ENCODE assay signal across 26 cellular contexts in the genomic region with DNA sequence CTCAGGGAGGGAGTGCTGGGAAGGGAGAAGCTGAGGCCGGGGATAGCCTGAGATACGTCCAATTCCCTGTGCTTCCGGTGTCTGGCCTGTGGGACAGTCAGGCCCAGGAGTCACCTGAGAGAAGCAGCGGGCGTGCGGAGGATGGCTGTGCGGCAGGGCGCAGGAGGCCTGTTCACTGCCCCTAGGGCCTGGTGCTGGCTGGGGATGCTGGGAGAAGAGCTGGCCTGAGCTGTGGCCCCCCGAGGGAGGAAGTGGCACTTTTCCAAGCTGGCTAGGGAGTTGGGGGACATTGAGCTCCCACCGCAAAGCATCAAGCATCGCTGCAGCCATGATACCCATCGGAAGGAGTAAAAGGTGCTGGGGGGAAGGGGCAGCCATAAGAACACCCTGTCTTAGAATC.
DNase-seq lines count a peak whose midpoint lies in the region; ATAC-seq, FAIRE-seq and TF ChIP-seq lines count a peak whose summit lies in the region.
"Had no signal": no experiment of that assay in that cellular context is flagged by ENCODE, and none has a peak within 500 bp of the region (broad histone marks: within the 10 kb centered on the region; RNA-seq: fewer than 3 reads in every experiment).

No MANE protein-coding gene starts in this region.

- H3K9me2 ChIP-seq in Karpas-422 (replicated peaks; ENCODE audit: insufficient read depth, low read length) (no peaks in the 10 kb centered on the region), OCI-LY7 (ENCODE audit: insufficient read depth, low read length) (no peaks in the 10 kb centered on the region)

- DNase-seq in Karpas-422: no peak
- DNase-seq in K562 (ENCODE audit: extremely low read depth in 1 of 4, low spot score in 3 of 4): no peak
- no peak for DNase-seq in neuronal stem cell (ENCODE audit: low spot score)
- no peak for DNase-seq in NCI-H524 treated with DMSO at 0.1 percent for 48 hours (lab: John Stamatoyannopoulos, UW)
- DNase-seq in OCI-LY7 (ENCODE audit: low spot score): no peak
- DNase-seq in GM12892 (ENCODE audit: insufficient read length): no peak
- no peak for DNase-seq in NCI-H2227 treated with DMSO at 0.1 percent for 48 hours (lab: John Stamatoyannopoulos, UW)
- DNase-seq: 8988T; ACHN; BE2C; C1 segment of cervical spinal cord; Caco-2; Calu3; CD4-positive, alpha-beta memory T cell; CD4-positive, CD25-positive, alpha-beta regulatory T cell; CD8-positive, alpha-beta memory T cell; DMS79 treated with DMSO at 0.1 percent for 48 hours; EL; GDM1 had no signal

- H2AFZ ChIP-seq in Karpas-422 (ENCODE audit: low read length): no peak overlapping the region
- peak overlapping the region; percentile 56; the same call in 1 of the 2 replicates for H2AFZ ChIP-seq in K562 (ENCODE audit: low read depth, low read length)
- no peak overlapping the region for H2AFZ ChIP-seq in neuronal stem cell (ENCODE audit: low read length)
- no peak overlapping the region for H2AFZ ChIP-seq in OCI-LY7 (ENCODE audit: low read length)

- no peak overlapping the region for H2BK15ac ChIP-seq in neuronal stem cell (ENCODE audit: low read length)

- TF ChIP-seq CTCF in K562 (IDR thresholded peaks at IDR 0.05 in 2 of 3, conservative IDR thresholded peaks at IDR 0.05 in 1 of 3; ENCODE audit: insufficient read depth in 2 of 3, low read depth in 1 of 3, low read length in 3 of 3) (no peak), OCI-LY7 (conservative IDR thresholded peaks at IDR 0.05; ENCODE audit: low read length) (no peak)

- intact Hi-C loops in K562 (cut with micrococcal nuclease) (no loop called here), OCI-LY7 (cut with micrococcal nuclease; ENCODE audit: unreplicated experiment) (no loop called here)

- H3K27ac ChIP-seq in Karpas-422 (ENCODE audit: low read length) (no peak overlapping the region), K562 (ENCODE audit: extremely low read depth, low read depth, low read length) (no peak overlapping the region), neuronal stem cell (replicated peaks; ENCODE audit: low read length) (no peak overlapping the region), OCI-LY7 (ENCODE audit: low read depth, low read length, poor library complexity, severe bottlenecking) (no peak overlapping the region)
- H3K27ac ChIP-seq: BLaER1 had no signal

- POLR2A ChIA-PET in K562 (lab: Yijun Ruan, JAX): interaction anchor here (0.6 kb wide), 1 partner anchor 833 kb away, joined by 3 read pairs; no protein-coding TSS in a partner anchor
- POLR2A ChIA-PET in OCI-LY7 (lab: Charles Lee): interaction anchor here (0.8 kb wide), 1 partner anchor 33 kb away, joined by 3 read pairs; no protein-coding TSS in a partner anchor

- H3K27me3 Mint-ChIP-seq in stimulated activated memory B cell treated with anti-CD40 and anti-IgM and Interleukin-4, amounts not matched to agents 10 μg/mL and 1 μg/mL and 100 μg/mL, for 72 hours: no peaks in the 10 kb centered on the region
- H3K27me3 Mint-ChIP-seq: CD4-positive, alpha-beta memory T cell; CD4-positive, CD25-positive, alpha-beta regulatory T cell had no signal

- peak overlapping the region; percentile 36 for H3K27ac Mint-ChIP-seq in stimulated activated memory B cell treated with anti-CD40 and anti-IgM and Interleukin-4, amounts not matched to agents 10 μg/mL and 1 μg/mL and 100 μg/mL, for 72 hours
- H3K27ac Mint-ChIP-seq: CD14-positive monocyte; CD4-positive, alpha-beta memory T cell; CD4-positive, CD25-positive, alpha-beta regulatory T cell; CD8-positive, alpha-beta memory T cell had no signal

- 0 out of 2 replicates have a peak overlapping the region, but pooled peaks have one; percentile 1 for H3K9ac ChIP-seq in Karpas-422 (ENCODE audit: low read length)
- H3K9ac ChIP-seq in K562 (ENCODE audit: insufficient read depth in 1 of 2, low read depth in 2 of 2, low read length in 2 of 2): peak overlapping the region in 1 of 2 experiments; percentile 84; a peak in 1 of 4 replicates
- H3K9ac ChIP-seq in neuronal stem cell (ENCODE audit: low read depth, low read length, poor library complexity): no peak overlapping the region
- H3K9ac ChIP-seq: BLaER1 had no signal

- no TSS peak for BruUV-seq in K562 (replicated peaks; lab: Mats Ljungman, UMichigan)
- BruUV-seq in OCI-LY7 (replicated peaks; lab: Mats Ljungman, UMichigan): no TSS peak

- no peaks in the 10 kb centered on the region for H3K36me3 Mint-ChIP-seq in stimulated activated memory B cell treated with anti-CD40 and anti-IgM and Interleukin-4, amounts not matched to agents 10 μg/mL and 1 μg/mL and 100 μg/mL, for 72 hours
- H3K36me3 Mint-ChIP-seq: CD14-positive monocyte; CD4-positive, alpha-beta memory T cell; CD4-positive, CD25-positive, alpha-beta regulatory T cell; CD8-positive, alpha-beta memory T cell had no signal

- no peak overlapping the region for H2AK5ac ChIP-seq in neuronal stem cell (ENCODE audit: low read depth, low read length)

- TF ChIP-seq EP300 in K562 (IDR thresholded peaks at IDR 0.05; ENCODE audit: low read length): no peak

- no peaks in the 10 kb centered on the region for H3K79me2 ChIP-seq in Karpas-422 (ENCODE audit: low read length)
- H3K79me2 ChIP-seq in K562 (ENCODE audit: control insufficient read depth, insufficient read depth, low read length): no peaks in the 10 kb centered on the region
- H3K79me2 ChIP-seq in OCI-LY7 (ENCODE audit: insufficient read depth, low read depth, low read length): no peaks in the 10 kb centered on the region

- H4K91ac ChIP-seq in neuronal stem cell (ENCODE audit: low read depth, low read length, poor library complexity): no peak overlapping the region

- H3K9me3 ChIP-seq in Karpas-422 (ENCODE audit: low read length) (no peaks in the 10 kb centered on the region), K562 (replicated peaks; ENCODE audit: control insufficient read depth, insufficient read depth, low read depth, low read length) (no peaks in the 10 kb centered on the region), neuronal stem cell (replicated peaks in 1 of 2; ENCODE audit: control insufficient read depth in 2 of 2, insufficient read depth in 1 of 2, low read depth in 1 of 2, low read length in 2 of 2) (no peaks in the 10 kb centered on the region), OCI-LY7 (ENCODE audit: low read length) (no peaks in the 10 kb centered on the region)
- H3K9me3 ChIP-seq: BE2C, BLaER1, Caco-2 had no signal

- H3K4me1 Mint-ChIP-seq in stimulated activated memory B cell treated with anti-CD40 and anti-IgM and Interleukin-4, amounts not matched to agents 10 μg/mL and 1 μg/mL and 100 μg/mL, for 72 hours: peaks cover 6% of the 10 kb centered on the region
- H3K4me1 Mint-ChIP-seq: CD4-positive, alpha-beta memory T cell; CD8-positive, alpha-beta memory T cell had no signal

- FAIRE-seq in K562 (lab: Jason Lieb, UNC) (no peak), GM12892 (lab: Jason Lieb, UNC) (no peak)
- FAIRE-seq: A204.1, D721Med, GM12878, GM19239 had no signal

- no peak for TF ChIP-seq RAD21 in K562 (CRISPR knock-in tag; conservative IDR thresholded peaks at IDR 0.05 in 1 of 2, IDR thresholded peaks at IDR 0.05 in 1 of 2)

- H4K20me1 ChIP-seq in Karpas-422 (ENCODE audit: insufficient read depth, low read depth, low read length) (no peaks in the 10 kb centered on the region), K562 (replicated peaks; ENCODE audit: control insufficient read depth, insufficient read depth, low read length) (no peaks in the 10 kb centered on the region), OCI-LY7 (ENCODE audit: insufficient read depth, low read length) (no peaks in the 10 kb centered on the region)
- H4K20me1 ChIP-seq: BLaER1 had no signal

- no peaks in the 10 kb centered on the region for H3K79me1 ChIP-seq in neuronal stem cell (ENCODE audit: low read depth, low read length)

- H3K4ac ChIP-seq in neuronal stem cell (ENCODE audit: low read length): no peak overlapping the region

- no peak overlapping the region for H2BK120ac ChIP-seq in neuronal stem cell (ENCODE audit: low read depth, low read length)

- WGBS in K562 (ENCODE audit: insufficient coverage, low coverage, missing lambda C conversion rate): 64% methylated on average over 4 of the region's 12 CpGs
- WGBS in neuronal stem cell (ENCODE audit: extremely low coverage in 2 of 2, insufficient read length in 2 of 2, insufficient replicate concordance in 1 of 2), 2 donors: no CpG with 5 or more reads among the region's 12 CpGs

- peak overlapping the region; percentile 38 for H3K18ac ChIP-seq in neuronal stem cell (ENCODE audit: low read length)

- H2BK5ac ChIP-seq in neuronal stem cell (ENCODE audit: low read length): no peak overlapping the region

- no peak overlapping the region for H2BK12ac ChIP-seq in neuronal stem cell (ENCODE audit: low read length)

- H3K9me1 ChIP-seq in K562 (ENCODE audit: control insufficient read depth, insufficient read depth, low read length): no peaks in the 10 kb centered on the region

- ATAC-seq in K562: peak; percentile 36; the same call in 2 of the 3 replicates
- ATAC-seq in stimulated activated memory B cell treated with anti-CD40 and anti-IgM and Interleukin-4, amounts not matched to agents 10 μg/mL and 1 μg/mL and 100 μg/mL, for 72 hours: no peak
- ATAC-seq: GM12878 had no signal

- in situ Hi-C loops in K562 (cut with MboI): no loop called here

- H3K9me3 Mint-ChIP-seq in stimulated activated memory B cell treated with anti-CD40 and anti-IgM and Interleukin-4, amounts not matched to agents 10 μg/mL and 1 μg/mL and 100 μg/mL, for 72 hours: peaks cover 5% of the 10 kb centered on the region
- H3K9me3 Mint-ChIP-seq: CD4-positive, alpha-beta memory T cell; CD8-positive, alpha-beta memory T cell had no signal

- H3K36me3 ChIP-seq in Karpas-422 (ENCODE audit: insufficient read depth, low read length) (no peaks in the 10 kb centered on the region), K562 (ENCODE audit: control insufficient read depth, insufficient read depth, low read length) (no peaks in the 10 kb centered on the region), neuronal stem cell (replicated peaks in 1 of 2; ENCODE audit: control insufficient read depth in 2 of 2, insufficient read depth in 2 of 2, low read length in 2 of 2) (no peaks in the 10 kb centered on the region), OCI-LY7 (ENCODE audit: insufficient read depth, low read length) (no peaks in the 10 kb centered on the region)
- H3K36me3 ChIP-seq: BE2C, BLaER1 had no signal

- H3K14ac ChIP-seq in neuronal stem cell (ENCODE audit: low read length): no peak overlapping the region

- H3K4me1 ChIP-seq in Karpas-422 (ENCODE audit: low read length): peaks cover 31% of the 10 kb centered on the region
- H3K4me1 ChIP-seq in K562 (replicated peaks in 1 of 2; ENCODE audit: control insufficient read depth in 2 of 2, insufficient read depth in 2 of 2, low read length in 2 of 2): peaks cover 2 to 11% of the 10 kb centered on the region in 2 experiments; a peak in 4 of 5 replicates
- H3K4me1 ChIP-seq in neuronal stem cell (ENCODE audit: control insufficient read depth in 2 of 2, insufficient read depth in 1 of 2, low read depth in 1 of 2, low read length in 2 of 2): peaks cover 0 to 5% of the 10 kb centered on the region in 2 donors
- H3K4me1 ChIP-seq in OCI-LY7 (ENCODE audit: insufficient read depth, low read length, poor library complexity, severe bottlenecking): no peaks in the 10 kb centered on the region
- H3K4me1 ChIP-seq: BLaER1, Caco-2 had no signal

- H3K4me3 ChIP-seq in Karpas-422 (ENCODE audit: low read length) (no peak overlapping the region), K562 (no peak overlapping the region), neuronal stem cell (ENCODE audit: low read length in 2 of 2) (no peak overlapping the region), OCI-LY7 (ENCODE audit: low read depth, low read length, poor library complexity, severe bottlenecking) (no peak overlapping the region)
- H3K4me3 ChIP-seq: BLaER1, GM12878 had no signal

- peak overlapping the region; percentile 43 for H3K23ac ChIP-seq in neuronal stem cell (ENCODE audit: low read depth, low read length, poor library complexity)

- TF ChIP-seq POLR2A in K562 (conservative IDR thresholded peaks at IDR 0.05) (no peak), GM12892 (IDR thresholded peaks at IDR 0.05; ENCODE audit: low read depth, low read length) (no peak)

- H4K8ac ChIP-seq in neuronal stem cell (ENCODE audit: low read depth, low read length): no peak overlapping the region

- no peak overlapping the region for H3K4me2 ChIP-seq in Karpas-422 (ENCODE audit: low read depth, low read length, poor library complexity, severe bottlenecking)
- H3K4me2 ChIP-seq in K562 (ENCODE audit: insufficient read depth, low read length): no peak overlapping the region
- H3K4me2 ChIP-seq in neuronal stem cell (ENCODE audit: insufficient read depth, low read length, poor library complexity, severe bottlenecking): no peak overlapping the region
- no peak overlapping the region for H3K4me2 ChIP-seq in OCI-LY7 (ENCODE audit: low read length)
- H3K4me2 ChIP-seq: BLaER1 had no signal

- H3K27me3 ChIP-seq in Karpas-422 (ENCODE audit: low read length) (no peaks in the 10 kb centered on the region), K562 (ENCODE audit: control insufficient read depth in 2 of 2, insufficient read depth in 2 of 2, low read length in 2 of 2) (no peaks in the 10 kb centered on the region), neuronal stem cell (ENCODE audit: control insufficient read depth in 3 of 3, insufficient read depth in 3 of 3, low read depth in 1 of 3, low read length in 3 of 3) (no peaks in the 10 kb centered on the region)
- H3K27me3 ChIP-seq: BE2C, BLaER1 had no signal

- H3K4me3 Mint-ChIP-seq in stimulated activated memory B cell treated with anti-CD40 and anti-IgM and Interleukin-4, amounts not matched to agents 10 μg/mL and 1 μg/mL and 100 μg/mL, for 72 hours: no peak overlapping the region
- H3K4me3 Mint-ChIP-seq: CD14-positive monocyte; CD4-positive, alpha-beta memory T cell; CD4-positive, CD25-positive, alpha-beta regulatory T cell; CD8-positive, alpha-beta memory T cell had no signal

- CTCF ChIA-PET in K562 (lab: Yijun Ruan, JAX; ENCODE audit: low intra/inter-chr PET ratio): no interaction called here
- CTCF ChIA-PET in OCI-LY7 (lab: Charles Lee; ENCODE audit: unreplicated experiment): no interaction called here
